Comparison of ENCODE assay signal across 22 cellular contexts in genomic region chr9:136323420-136323819, GRCh38. TPM values are rescaled to one million over a fixed set of nuclear protein-coding genes. Genes with fewer than 3 reads are reported as not detected.
DNase-seq lines count a peak whose midpoint lies in the region; ATAC-seq and TF ChIP-seq lines count a peak whose summit lies in the region.
"Had no signal": no experiment of that assay in that cellular context is flagged by ENCODE, and none has a peak within 500 bp of the region (broad histone marks: within the 10 kb centered on the region; RNA-seq: fewer than 3 reads in every experiment).

No MANE protein-coding gene starts in this region.

- no peak overlapping the region for H3K27ac ChIP-seq in prostate gland
- H3K27ac ChIP-seq: esophagus squamous epithelium, PC-9, SJSA1, VCaP had no signal

- TF ChIP-seq CTCF in epithelial cell of esophagus (IDR thresholded peaks at IDR 0.05; ENCODE audit: insufficient read depth, low read depth, low read length, missing control alignments) = no peak
- no peak for TF ChIP-seq CTCF in prostate gland (IDR thresholded peaks at IDR 0.05)

- H3K27me3 ChIP-seq in prostate gland (replicated peaks; ENCODE audit: insufficient read depth) = no peaks in the 10 kb centered on the region
- H3K27me3 ChIP-seq: SJSA1 had no signal

- TF ChIP-seq POLR2A in prostate gland (IDR thresholded peaks at IDR 0.05) = no peak

- no peak overlapping the region for H3K4me3 ChIP-seq in epithelial cell of esophagus (ENCODE audit: low read length)
- H3K4me3 ChIP-seq in prostate gland = no peak overlapping the region
- H3K4me3 ChIP-seq: esophagus squamous epithelium, GM23338, PC-9, SJSA1 had no signal

- WGBS in prostate gland = 43% methylated on average over 14 of the region's 15 CpGs

- no peak for ATAC-seq in GM21360 (IDR thresholded peaks at IDR 0.05; ENCODE audit: unreplicated experiment)
- ATAC-seq: GM23338, T-helper 17 cell had no signal

- no peaks in the 10 kb centered on the region for H3K9me3 ChIP-seq in prostate gland
- H3K9me3 ChIP-seq: esophagus squamous epithelium, SJSA1 had no signal

- no peaks in the 10 kb centered on the region for H3K36me3 ChIP-seq in prostate gland
- H3K36me3 ChIP-seq: esophagus squamous epithelium had no signal

- intact Hi-C loops in prostate gland (cut with DNase I) = no loop called here

- DNase-seq in NCI-H524 (lab: John Stamatoyannopoulos, UW) (peak; percentile 46 to 83), NCI-H524 treated with DMSO at 0.1 percent for 48 hours (lab: John Stamatoyannopoulos, UW) (no peak), NCI-H2196 (lab: John Stamatoyannopoulos, UW; ENCODE audit: unreplicated experiment) (peak; percentile 55), epithelial cell of esophagus (ENCODE audit: low read depth) (peak; percentile 71), prostate gland (ENCODE audit: low spot score) (peak; percentile 24), putamen (ENCODE audit: low spot score) (no peak), ureter (ENCODE audit: low spot score) (no peak)
- DNase-seq: activated CD4-positive, alpha-beta T cell treated with anti-CD3 and anti-CD28 coated beads, Interleukin-2, amount 50 U/mL, for 48 hours; activated naive CD4-positive, alpha-beta T cell treated with Interleukin-2 at 50 U/mL for 16 hours; activated T-cell treated with anti-CD3 and anti-CD28 coated beads for 4 hours; CD8-positive, alpha-beta memory T cell; central memory CD4-positive, alpha-beta T cell; esophagus squamous epithelium; NCI-H1092; NCI-H526; occipital lobe; T-helper 17 cell had no signal

- H3K4me1 ChIP-seq in prostate gland (replicated peaks) = peaks cover 7% of the 10 kb centered on the region

RNA-seq across cellular contexts. Expression of gene GPSM1, which starts 3.9 kb away (rescaled TPM):
- total RNA-seq in prostate gland (10 to 100 TPM; 11.3 to 89.2 TPM), ureter (16.6 TPM)

RNA-seq across cellular contexts. Expression of gene CCDC187, which starts 19.5 kb away (rescaled TPM):
- total RNA-seq in prostate gland = 1 to 10 TPM in 1 of 2 donors, not detected in 1; 1.2 TPM
- 9.0 TPM for total RNA-seq in ureter
- total RNA-seq: CD8-positive, alpha-beta memory T cell; esophagus squamous epithelium; SJSA1 had no signal

RNA-seq across cellular contexts. Expression of gene DNLZ, which starts 40.1 kb away (rescaled TPM):
- 10 to 100 TPM; 37.6 to 64.3 TPM for total RNA-seq in prostate gland
- 24.9 TPM for total RNA-seq in ureter

RNA-seq across cellular contexts. Expression of gene CARD9, which starts 50.0 kb away (rescaled TPM):
- total RNA-seq in prostate gland = 1 to 10 TPM; 1.5 to 3.4 TPM
- total RNA-seq in ureter = 11.5 TPM

Comparison
In these comparisons a context has a peak if more than half of its experiments do, and no peak if none do; other contexts are left out.
1. DNase-seq: peak in NCI-H524 (2 of 2), NCI-H2196 (single experiment), epithelial cell of esophagus (single experiment) and prostate gland (single experiment); none in NCI-H524 treated with DMSO at 0.1 percent for 48 hours (single experiment), putamen (single experiment) and ureter (single experiment).